8 cellular contexts compared by ENCODE assay signal in the genomic region with DNA sequence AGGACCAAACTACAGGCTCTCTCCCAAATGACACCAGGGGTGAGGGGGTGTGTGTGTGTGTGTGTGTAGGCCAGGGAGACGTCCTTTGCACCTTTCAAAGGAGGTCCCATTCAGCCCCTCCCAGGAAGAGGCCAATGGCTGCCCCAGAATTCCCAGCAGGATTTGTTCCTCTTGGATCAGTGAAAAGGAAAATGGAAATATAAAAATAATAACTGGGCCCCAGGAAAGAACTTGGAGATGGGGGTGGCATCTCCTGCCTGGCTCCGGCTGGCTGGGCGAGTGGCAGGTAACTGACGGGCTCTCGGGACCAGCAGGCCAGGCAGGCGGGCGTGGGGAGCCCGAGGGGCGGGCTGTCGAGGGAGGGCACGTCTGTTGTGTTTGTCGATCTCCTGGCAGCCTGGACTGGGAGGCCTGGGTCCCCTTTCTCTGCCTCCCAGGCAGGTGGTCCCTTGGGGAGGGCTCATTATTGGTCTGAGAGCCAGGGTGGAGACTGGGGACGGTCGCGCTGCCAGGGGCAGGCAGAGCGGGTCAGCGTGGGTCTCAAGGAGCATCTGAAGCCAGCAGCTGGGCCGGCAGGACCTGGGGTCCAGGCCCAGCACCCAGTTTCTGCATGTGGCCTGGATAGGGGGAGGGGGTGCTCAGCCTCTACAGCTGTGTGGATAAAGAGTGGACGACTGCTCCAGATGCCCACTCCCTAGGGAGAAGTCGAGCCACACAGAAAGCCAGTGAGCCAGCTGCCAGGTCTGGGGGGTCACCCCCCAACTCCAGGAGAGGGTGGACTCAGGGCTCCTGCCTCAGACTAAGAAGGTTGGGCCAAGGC. TPM values are rescaled to one million over a fixed set of nuclear protein-coding genes. Genes with fewer than 3 reads are reported as not detected.
A peak's percentile ranks its signal among the peaks of the same experiment; 100 is the strongest.
DNase-seq lines count a peak whose midpoint lies in the region; ATAC-seq and TF ChIP-seq lines count a peak whose summit lies in the region.

No MANE protein-coding gene starts in this region.

- no peaks in the 10 kb centered on the region for H3K27me3 ChIP-seq in vagina

- no peaks in the 10 kb centered on the region for H3K9me3 Mint-ChIP-seq in activated CD8-positive, alpha-beta T cell treated with anti-CD3 and anti-CD28 coated beads for 36 hours

- no peaks in the 10 kb centered on the region for H3K9me3 ChIP-seq in vagina

- H3K4me1 Mint-ChIP-seq in activated CD8-positive, alpha-beta T cell treated with anti-CD3 and anti-CD28 coated beads for 36 hours (ENCODE audit: low read depth): peaks cover 54% of the 10 kb centered on the region

- ATAC-seq in activated CD8-positive, alpha-beta T cell treated with anti-CD3 and anti-CD28 coated beads for 36 hours: no peak
- no peak for ATAC-seq in GM18907 (IDR thresholded peaks at IDR 0.05; ENCODE audit: unreplicated experiment)

- H3K36me3 ChIP-seq in vagina: no peaks in the 10 kb centered on the region

- CTCF ChIA-PET in activated CD8-positive, alpha-beta T cell treated with anti-CD3 and anti-CD28 coated beads for 36 hours (lab: Charles Lee): interaction anchor here (0.5 to 1.6 kb wide), 4 partner anchors 12 to 196 kb away, joined by 3 read pairs; no protein-coding TSS in a partner anchor

- peak overlapping the region; percentile 70 for H3K4me3 Mint-ChIP-seq in activated CD8-positive, alpha-beta T cell treated with anti-CD3 and anti-CD28 coated beads for 36 hours

- peaks cover 24% of the 10 kb centered on the region for H3K4me1 ChIP-seq in vagina

- H3K36me3 Mint-ChIP-seq in activated CD8-positive, alpha-beta T cell treated with anti-CD3 and anti-CD28 coated beads for 36 hours (ENCODE audit: low read depth): no peaks in the 10 kb centered on the region

- peak; percentile 34 for DNase-seq in stimulated activated CD4-positive, alpha-beta T cell treated with anti-CD3 and anti-CD28 coated beads, Interleukin-15, amount 100 ng/mL, for 24 hours
- DNase-seq in stimulated activated CD4-positive, alpha-beta T cell treated with anti-CD3 and anti-CD28 coated beads, Interleukin-4, amount 100 ng/mL, for 4 hours: no peak
- DNase-seq in activated CD8-positive, alpha-beta T cell treated with anti-CD3 and anti-CD28 coated beads for 36 hours: no peak
- DNase-seq in left kidney (ENCODE audit: low read depth, low spot score): peak; percentile 77
- no peak for DNase-seq in vagina (ENCODE audit: extremely low spot score in 2 of 2)
- DNase-seq in GM13976 (ENCODE audit: low spot score): no peak
- no peak for DNase-seq in stimulated activated CD8-positive, alpha-beta memory T cell treated with anti-CD3 and anti-CD28 coated beads, Interleukin-4, amount 100 ng/mL, for 48 hours

- H3K27ac ChIP-seq in vagina: peak overlapping the region; percentile 67

- TF ChIP-seq CTCF in activated CD8-positive, alpha-beta T cell treated with anti-CD3 and anti-CD28 coated beads for 36 hours (IDR thresholded peaks at IDR 0.05): no peak
- TF ChIP-seq CTCF in vagina (IDR thresholded peaks at IDR 0.05) (no peak), GM13976 (IDR thresholded peaks at IDR 0.05; ENCODE audit: borderline replicate concordance, control extremely low read depth, extremely low read depth, insufficient read depth, missing control alignments) (no peak)

- intact Hi-C loops in activated CD8-positive, alpha-beta T cell treated with anti-CD3 and anti-CD28 coated beads for 36 hours (cut with micrococcal nuclease): no loop called here
- intact Hi-C loops in vagina (cut with DNase I): no loop called here

- TF ChIP-seq POLR2A in vagina (IDR thresholded peaks at IDR 0.05): no peak

- H3K27ac Mint-ChIP-seq in activated CD8-positive, alpha-beta T cell treated with anti-CD3 and anti-CD28 coated beads for 36 hours: peak overlapping the region; percentile 86

- in situ Hi-C loops in GM13976 (cut with MboI; ENCODE audit: low sequenced_read_pairs, unreplicated experiment): no loop called here

- H3K4me3 ChIP-seq in vagina: peak overlapping the region in 1 of 2 donors; percentile 88

- POLR2A ChIA-PET in activated CD8-positive, alpha-beta T cell treated with anti-CD3 and anti-CD28 coated beads for 36 hours (lab: Charles Lee): interaction anchor here (0.6 to 2.1 kb wide), 4 partner anchors 9 to 42 kb away, joined by 3 to 11 read pairs (median 5); no protein-coding TSS in a partner anchor

- H3K27me3 Mint-ChIP-seq in activated CD8-positive, alpha-beta T cell treated with anti-CD3 and anti-CD28 coated beads for 36 hours: no peaks in the 10 kb centered on the region

RNA-seq across cellular contexts. Expression of gene NOL4L, which starts 3.1 kb away (rescaled TPM):
- 10 to 100 TPM; 23.3 to 23.9 TPM for total RNA-seq in activated CD8-positive, alpha-beta T cell treated with anti-CD3 and anti-CD28 coated beads for 36 hours
- 17.9 TPM for total RNA-seq in vagina

Comparison
In these comparisons a context has a peak if more than half of its experiments do, and no peak if none do; other contexts are left out.
1. DNase-seq: peak in stimulated activated CD4-positive, alpha-beta T cell treated with anti-CD3 and anti-CD28 coated beads, Interleukin-15, amount 100 ng/mL, for 24 hours (single experiment) and left kidney (single experiment); none in stimulated activated CD4-positive, alpha-beta T cell treated with anti-CD3 and anti-CD28 coated beads, Interleukin-4, amount 100 ng/mL, for 4 hours (0 of 2), activated CD8-positive, alpha-beta T cell treated with anti-CD3 and anti-CD28 coated beads for 36 hours (single experiment), vagina (0 of 2), GM13976 (single experiment) and stimulated activated CD8-positive, alpha-beta memory T cell treated with anti-CD3 and anti-CD28 coated beads, Interleukin-4, amount 100 ng/mL, for 48 hours (single experiment).